Comparison of ENCODE assay signal across 18 cellular contexts in the genomic region with DNA sequence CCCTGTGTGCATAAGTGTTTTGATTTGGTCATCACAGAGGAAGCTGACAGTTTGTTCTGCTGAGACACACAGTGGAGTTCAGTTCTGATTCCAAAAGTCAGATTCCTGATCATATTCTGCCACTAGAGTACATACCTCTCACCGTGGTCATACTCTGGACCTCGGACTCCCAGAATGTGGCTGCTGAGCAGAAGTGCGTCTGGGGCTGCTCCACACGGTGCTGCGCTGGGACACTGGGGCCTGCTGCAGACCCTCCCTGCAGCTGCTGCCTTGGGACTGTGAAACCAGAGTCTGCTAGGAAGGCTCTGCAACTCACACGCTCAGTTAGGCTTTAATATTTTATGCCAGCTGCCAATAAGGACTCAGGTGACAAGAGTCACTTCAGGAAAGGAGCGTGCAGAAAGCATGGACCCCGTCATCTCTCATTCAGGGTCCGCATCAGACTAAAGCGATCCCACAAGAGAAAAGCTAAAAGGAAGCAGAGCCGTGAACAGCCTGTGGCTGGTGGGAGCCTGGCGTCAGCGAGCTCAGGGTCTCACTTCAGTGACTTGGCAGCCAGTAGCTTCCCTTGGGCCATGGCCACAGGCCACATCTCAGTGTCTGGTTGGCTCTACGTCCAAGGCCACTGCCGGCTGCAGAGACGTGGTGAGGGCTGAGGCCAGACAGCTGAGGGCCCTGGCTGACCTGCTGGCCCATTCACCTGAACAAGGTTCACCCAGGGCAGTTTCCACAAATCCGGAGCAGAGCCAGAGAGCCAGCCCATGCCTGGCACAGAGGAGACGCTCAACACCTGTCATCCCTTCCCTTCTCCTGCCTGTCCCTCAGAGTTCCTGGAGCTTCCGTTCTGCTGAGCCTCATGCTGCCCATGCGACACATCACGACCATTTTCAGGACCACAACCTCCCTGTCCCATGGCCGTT. TPM values are rescaled to one million over a fixed set of nuclear protein-coding genes. Genes with fewer than 3 reads are reported as not detected.
DNase-seq lines count a peak whose midpoint lies in the region; ATAC-seq and TF ChIP-seq lines count a peak whose summit lies in the region.
"Had no signal": no experiment of that assay in that cellular context is flagged by ENCODE, and none has a peak within 500 bp of the region (broad histone marks: within the 10 kb centered on the region; RNA-seq: fewer than 3 reads in every experiment).

No MANE protein-coding gene starts in this region.

- peak overlapping the region; percentile 33; the same call in 1 of the 2 replicates for H3K4me3 ChIP-seq in BLaER1
- H3K4me3 ChIP-seq: GM23338, skin epidermis, stomach had no signal

- H3K27me3 ChIP-seq in BLaER1 (no peaks in the 10 kb centered on the region), foreskin keratinocyte (no peaks in the 10 kb centered on the region)
- H3K27me3 ChIP-seq: stomach had no signal

- no peaks in the 10 kb centered on the region for H3K36me3 ChIP-seq in BLaER1
- H3K36me3 ChIP-seq: stomach had no signal

- H3K4me3 Mint-ChIP-seq in nephron = peak overlapping the region in 2 of 3 experiments; percentile 41 to 69
- H3K4me3 Mint-ChIP-seq: GM23338; IgD-negative memory B cell; natural killer cell; T-helper 1 cell treated with Interleukin-12 subunit alpha and Interleukin-12 subunit beta and Interleukin-4 antibody, amounts not matched to agents 30 μg/mL and 1 μg/mL, for 36 hours had no signal

- peak overlapping the region; percentile 47 for H3K9ac ChIP-seq in BLaER1

- peaks cover 24% of the 10 kb centered on the region for H3K4me1 ChIP-seq in BLaER1
- no peaks in the 10 kb centered on the region for H3K4me1 ChIP-seq in foreskin keratinocyte

- ATAC-seq in foreskin keratinocyte = no peak
- ATAC-seq: activated CD4-positive, CD25-positive, alpha-beta regulatory T cell treated with anti-CD3 and anti-CD28 coated beads, Interleukin-2, amount 50 U/mL, for 24 hours; activated naive CD4-positive, alpha-beta T cell treated with anti-CD3 and anti-CD28 coated beads, Interleukin-2, amount 50 U/mL, for 72 hours; GM23338; natural killer cell had no signal

- peak overlapping the region; percentile 43 to 84 (median 76) for H3K27ac Mint-ChIP-seq in nephron
- H3K27ac Mint-ChIP-seq: activated naive CD4-positive, alpha-beta T cell treated with anti-CD3 and anti-CD28 coated beads, Interleukin-2, amount 50 U/mL, for 72 hours; GM23338; IgD-negative memory B cell; natural killer cell; T-helper 1 cell treated with Interleukin-12 subunit alpha and Interleukin-12 subunit beta and Interleukin-4 antibody, amounts not matched to agents 30 μg/mL and 1 μg/mL, for 36 hours had no signal

- H3K27me3 Mint-ChIP-seq in nephron (ENCODE audit: low read depth) = peaks cover 14% of the 10 kb centered on the region

- TF ChIP-seq CTCF in nephron (IDR thresholded peaks at IDR 0.05; ENCODE audit: unreplicated experiment in 3 of 3) (no peak), foreskin keratinocyte (conservative IDR thresholded peaks at IDR 0.05) (no peak)

- H3K9me3 Mint-ChIP-seq in nephron = no peaks in the 10 kb centered on the region
- H3K9me3 Mint-ChIP-seq: activated naive CD4-positive, alpha-beta T cell treated with anti-CD3 and anti-CD28 coated beads, Interleukin-2, amount 50 U/mL, for 72 hours; GM23338; natural killer cell; T-helper 1 cell treated with Interleukin-12 subunit alpha and Interleukin-12 subunit beta and Interleukin-4 antibody, amounts not matched to agents 30 μg/mL and 1 μg/mL, for 36 hours had no signal

- no peaks in the 10 kb centered on the region for H3K36me3 Mint-ChIP-seq in nephron (ENCODE audit: low read depth)
- H3K36me3 Mint-ChIP-seq: activated naive CD4-positive, alpha-beta T cell treated with anti-CD3 and anti-CD28 coated beads, Interleukin-2, amount 50 U/mL, for 72 hours; natural killer cell had no signal

- DNase-seq in NCI-H2196 (lab: John Stamatoyannopoulos, UW; ENCODE audit: unreplicated experiment) = peak; percentile 49
- peak; percentile 79 for DNase-seq in glomerular visceral epithelial cell (ENCODE audit: extremely low spot score)
- no peak for DNase-seq in NK-92 treated with Interleukin-12 subunit alpha and Interleukin-12 subunit beta, amount 100 ng/mL, for 24 hours (lab: John Stamatoyannopoulos, UW)
- no peak for DNase-seq in foreskin keratinocyte
- DNase-seq in AML-193 (lab: John Stamatoyannopoulos, UW) = no peak
- no peak for DNase-seq in HUDEP-2 (lab: John Stamatoyannopoulos, UW; ENCODE audit: unreplicated experiment in 76 of 76)
- DNase-seq: central memory CD4-positive, alpha-beta T cell; natural killer cell; NCI-H526; stomach had no signal

- H3K27ac ChIP-seq in BLaER1 = peak overlapping the region; percentile 53
- H3K27ac ChIP-seq in foreskin keratinocyte = no peak overlapping the region
- H3K27ac ChIP-seq: skin epidermis, stomach had no signal

- H4K20me1 ChIP-seq in BLaER1 = no peaks in the 10 kb centered on the region

- peaks cover 39% of the 10 kb centered on the region for H3K4me1 Mint-ChIP-seq in nephron
- H3K4me1 Mint-ChIP-seq: IgD-negative memory B cell, natural killer cell had no signal

- peak overlapping the region; percentile 90 for H3K4me2 ChIP-seq in BLaER1
- H3K4me2 ChIP-seq: GM23338 had no signal

- H3K9me3 ChIP-seq in BLaER1 = no peaks in the 10 kb centered on the region
- H3K9me3 ChIP-seq: stomach had no signal

RNA-seq across cellular contexts. Expression of gene KIFC3, which starts 24.7 kb away (rescaled TPM):
- 67.8 and 68.5 TPM in 2 replicates for total RNA-seq in foreskin keratinocyte
- 47.0 and 48.3 TPM in 2 replicates for polyA plus RNA-seq in foreskin keratinocyte
- polyA plus RNA-seq: IgD-negative memory B cell had no signal

Comparison
In these comparisons a context has a peak if more than half of its experiments do, and no peak if none do; other contexts are left out.
1. DNase-seq: peak in NCI-H2196 (single experiment) and glomerular visceral epithelial cell (single experiment); none in NK-92 treated with Interleukin-12 subunit alpha and Interleukin-12 subunit beta, amount 100 ng/mL, for 24 hours (single experiment), foreskin keratinocyte (0 of 2), AML-193 (0 of 2) and HUDEP-2 (0 of 76).